ENCODE assay signal across 1 cellular context in genomic region chr1:230725256-230726012, GRCh38.
TF ChIP-seq lines count a peak whose summit lies in the region.

No MANE protein-coding gene starts in this region.

TF ChIP-seq in HepG2, 621 proteins besides CTCF, POLR2A, EP300 and RAD21 (continued from another document and continues in another):
- TF ChIP-seq ZNF407 (CRISPR knock-in tag; IDR thresholded peaks at IDR 0.05; ENCODE audit: not compliant biosample characterization) (no peak), SUZ12 (IDR thresholded peaks at IDR 0.05; ENCODE audit: low read depth, low read length) (no peak), SNAPC5 (CRISPR knock-in tag; IDR thresholded peaks at IDR 0.05; ENCODE audit: borderline replicate concordance) (no peak), ARNTL (CRISPR knock-in tag; IDR thresholded peaks at IDR 0.05) (no peak), ZNF703 (CRISPR knock-in tag; IDR thresholded peaks at IDR 0.05; ENCODE audit: borderline replicate concordance) (no peak), NR2F1 (CRISPR knock-in tag; IDR thresholded peaks at IDR 0.05) (no peak), ZNF317 (CRISPR knock-in tag; IDR thresholded peaks at IDR 0.05) (no peak), SRSF1 (optimal IDR thresholded peaks at IDR 0.05; ENCODE audit: low read depth, low read length) (no peak), ZNF775 (CRISPR knock-in tag; IDR thresholded peaks at IDR 0.05; ENCODE audit: borderline replicate concordance) (no peak), KDM6A (CRISPR knock-in tag; IDR thresholded peaks at IDR 0.05; ENCODE audit: low read depth) (peak; percentile 50; the same call in 1 of the 2 replicates), TEF (CRISPR knock-in tag; IDR thresholded peaks at IDR 0.05) (no peak), EEA1 (CRISPR knock-in tag; IDR thresholded peaks at IDR 0.05; ENCODE audit: borderline replicate concordance) (no peak), NR1H2 (CRISPR knock-in tag; IDR thresholded peaks at IDR 0.05; ENCODE audit: borderline replicate concordance, low read depth) (no peak), HINFP (CRISPR knock-in tag; IDR thresholded peaks at IDR 0.05; ENCODE audit: low read depth) (no peak), ZNF430 (CRISPR knock-in tag; IDR thresholded peaks at IDR 0.05) (no peak), ZBTB3 (CRISPR knock-in tag; IDR thresholded peaks at IDR 0.05; ENCODE audit: borderline replicate concordance, low read depth) (no peak), HNRNPUL1 (IDR thresholded peaks at IDR 0.05; ENCODE audit: low read depth, low read length) (no peak), ZNF879 (CRISPR knock-in tag; IDR thresholded peaks at IDR 0.05) (no peak), DMAP1 (CRISPR knock-in tag; IDR thresholded peaks at IDR 0.05) (0 out of 2 replicates have a peak, but pooled peaks have one; percentile 24), SOX6 (IDR thresholded peaks at IDR 0.05) (no peak), SOX6 (CRISPR knock-in tag; IDR thresholded peaks at IDR 0.05) (peak; percentile 75), LRRFIP1 (CRISPR knock-in tag; conservative IDR thresholded peaks at IDR 0.05) (no peak), NFIB (CRISPR knock-in tag; IDR thresholded peaks at IDR 0.05; ENCODE audit: borderline replicate concordance) (no peak), ZBTB8A (CRISPR knock-in tag; IDR thresholded peaks at IDR 0.05; ENCODE audit: borderline replicate concordance, low read depth) (no peak), PRDM4 (CRISPR knock-in tag; IDR thresholded peaks at IDR 0.05; ENCODE audit: borderline replicate concordance) (no peak), KLF6 (CRISPR knock-in tag; IDR thresholded peaks at IDR 0.05) (no peak), ELF3 (CRISPR knock-in tag; IDR thresholded peaks at IDR 0.05) (peak; percentile 52), U2AF2 (IDR thresholded peaks at IDR 0.05; ENCODE audit: low read depth, low read length) (no peak), ZC3H4 (CRISPR knock-in tag; IDR thresholded peaks at IDR 0.05; ENCODE audit: borderline replicate concordance) (no peak), STAT6 (CRISPR knock-in tag; IDR thresholded peaks at IDR 0.05; ENCODE audit: borderline replicate concordance) (no peak), ZNF557 (CRISPR knock-in tag; IDR thresholded peaks at IDR 0.05) (no peak), ZNF574 (CRISPR knock-in tag; IDR thresholded peaks at IDR 0.05) (no peak), NFYC (CRISPR knock-in tag; IDR thresholded peaks at IDR 0.05) (no peak), XRCC5 (optimal IDR thresholded peaks at IDR 0.05; ENCODE audit: low read length) (no peak), MTF2 (CRISPR knock-in tag; IDR thresholded peaks at IDR 0.05; ENCODE audit: borderline replicate concordance) (no peak), THAP11 (CRISPR knock-in tag; IDR thresholded peaks at IDR 0.05) (0 out of 2 replicates have a peak, but pooled peaks have one; percentile 22), ZNF674 (CRISPR knock-in tag; IDR thresholded peaks at IDR 0.05; ENCODE audit: low read depth) (no peak), ATF7-NPFF (CRISPR knock-in tag; IDR thresholded peaks at IDR 0.05; ENCODE audit: low read depth) (no peak), HMG20A (CRISPR knock-in tag; IDR thresholded peaks at IDR 0.05; ENCODE audit: borderline replicate concordance) (peak; percentile 70; the same call in 1 of the 2 replicates)
